In genomic region chr17:81126281-81127132, GRCh38 we compare ENCODE assay signal across 1 cellular context.
TF ChIP-seq lines count a peak whose summit lies in the region.

No MANE protein-coding gene starts in this region.

TF ChIP-seq in GM23338, 12 proteins besides CTCF, POLR2A, EP300 and RAD21 (continued from another document):
- TF ChIP-seq ZNF462 (CRISPR knock-in tag; IDR thresholded peaks at IDR 0.05): no peak
- TF ChIP-seq JUNB (IDR thresholded peaks at IDR 0.05; ENCODE audit: unreplicated experiment): no peak
- TF ChIP-seq EZH2 (IDR thresholded peaks at IDR 0.05; ENCODE audit: low read depth, unreplicated experiment): no peak
- TF ChIP-seq ZNF331 (CRISPR knock-in tag; IDR thresholded peaks at IDR 0.05; ENCODE audit: low read depth): no peak
- TF ChIP-seq CREB1 (CRISPR knock-in tag; IDR thresholded peaks at IDR 0.05; ENCODE audit: low read depth): no peak
- TF ChIP-seq ETS1 (IDR thresholded peaks at IDR 0.05): no peak
- TF ChIP-seq EZH2phosphoT487 (IDR thresholded peaks at IDR 0.05; ENCODE audit: unreplicated experiment): no peak
- TF ChIP-seq STAT1 (IDR thresholded peaks at IDR 0.05; ENCODE audit: unreplicated experiment): no peak
- TF ChIP-seq ZNF114 (CRISPR knock-in tag; IDR thresholded peaks at IDR 0.05): no peak
- TF ChIP-seq NANOG (IDR thresholded peaks at IDR 0.05; ENCODE audit: borderline replicate concordance): no peak
- TF ChIP-seq REST (IDR thresholded peaks at IDR 0.05; ENCODE audit: unreplicated experiment): no peak
